In the genomic region with DNA sequence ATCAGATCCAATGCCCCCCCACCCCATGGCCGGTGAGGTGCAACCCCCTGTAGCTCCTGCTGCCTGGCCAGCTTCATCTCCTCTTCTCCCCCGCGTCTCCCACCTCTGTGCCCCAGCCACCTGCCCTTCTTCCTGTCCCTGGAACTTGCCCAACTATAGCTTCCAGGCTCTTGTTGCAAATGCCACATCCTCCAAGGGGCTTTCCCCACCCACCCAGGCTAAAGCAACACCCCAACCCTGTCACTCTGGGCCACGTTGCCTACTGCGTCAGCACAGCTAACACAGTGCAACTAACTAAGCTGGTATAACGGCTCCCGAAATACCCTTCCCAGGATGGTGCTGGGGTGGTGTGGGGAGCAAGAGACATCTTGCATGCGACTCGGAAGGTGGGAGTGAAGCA, we compare ENCODE assay signal across 28 cellular contexts. TPM values are rescaled to one million over a fixed set of nuclear protein-coding genes. Genes with fewer than 3 reads are reported as not detected.
DNase-seq lines count a peak whose midpoint lies in the region; ATAC-seq and TF ChIP-seq lines count a peak whose summit lies in the region.
"Had no signal": no experiment of that assay in that cellular context is flagged by ENCODE, and none has a peak within 500 bp of the region (broad histone marks: within the 10 kb centered on the region; RNA-seq: fewer than 3 reads in every experiment).

No MANE protein-coding gene starts in this region.

- H3K9me3 ChIP-seq in osteoblast (ENCODE audit: low read depth, low read length) (no peaks in the 10 kb centered on the region), Peyer's patch (no peaks in the 10 kb centered on the region)
- H3K9me3 ChIP-seq: A549, BE2C, gastroesophageal sphincter, pancreas, testis had no signal

- no peaks in the 10 kb centered on the region for H3K36me3 ChIP-seq in osteoblast (ENCODE audit: insufficient read depth, low read length)
- no peaks in the 10 kb centered on the region for H3K36me3 ChIP-seq in Peyer's patch
- H3K36me3 ChIP-seq: BE2C, cardiac muscle cell, gastroesophageal sphincter, pancreas had no signal

- H4K20me1 ChIP-seq in osteoblast (ENCODE audit: insufficient read depth, low read length), result no peaks in the 10 kb centered on the region

- H3K79me2 ChIP-seq in osteoblast (ENCODE audit: insufficient read depth, low read length), result no peaks in the 10 kb centered on the region

- no peak overlapping the region for H3K4me2 ChIP-seq in osteoblast (ENCODE audit: insufficient read depth, low read length)
- H3K4me2 ChIP-seq: A549 had no signal

- no peak for TF ChIP-seq POLR2A in Peyer's patch (IDR thresholded peaks at IDR 0.05)

- no peak for TF ChIP-seq CTCF in osteoblast (IDR thresholded peaks at IDR 0.05; ENCODE audit: extremely low read depth, low read depth, low read length)
- TF ChIP-seq CTCF in Peyer's patch (IDR thresholded peaks at IDR 0.05), result no peak

- CTCF ChIA-PET in activated CD4-positive, alpha-beta T cell treated with anti-CD3 and anti-CD28 coated beads for 36 hours (lab: Charles Lee), result interaction anchor here (0.5 to 1.2 kb wide), 5 partner anchors 10 to 83 kb away, joined by 3 to 5 read pairs (median 3); no protein-coding TSS in a partner anchor

- H3K27me3 ChIP-seq in osteoblast (ENCODE audit: insufficient read depth, low read length), result peaks cover 17% of the 10 kb centered on the region
- no peaks in the 10 kb centered on the region for H3K27me3 ChIP-seq in Peyer's patch
- H3K27me3 ChIP-seq: BE2C, pancreas, testis had no signal

- no peaks in the 10 kb centered on the region for H3K9me3 Mint-ChIP-seq in activated CD4-positive, alpha-beta T cell treated with anti-CD3 and anti-CD28 coated beads for 36 hours (ENCODE audit: low read depth)
- H3K9me3 Mint-ChIP-seq in activated CD4-positive, alpha-beta T cell treated with anti-CD3 and anti-CD28 coated beads, Interleukin-2, amount 10 ng/mL, durations not matched to agents 24 days and 14 days, result no peaks in the 10 kb centered on the region
- H3K9me3 Mint-ChIP-seq in stimulated activated naive CD8-positive, alpha-beta T cell treated with anti-CD3 and anti-CD28 coated beads, Interleukin-15, amount 100 ng/mL, for 72 hours, result no peaks in the 10 kb centered on the region
- H3K9me3 Mint-ChIP-seq: IgD-negative memory B cell; naive thymus-derived CD8-positive, alpha-beta T cell had no signal

- POLR2A ChIA-PET in activated CD4-positive, alpha-beta T cell treated with anti-CD3 and anti-CD28 coated beads for 36 hours (lab: Charles Lee), result interaction anchor here (0.6 kb wide), 1 partner anchor 42 kb away, joined by 3 read pairs; a partner anchor contains a TSS

- H3K4me1 Mint-ChIP-seq in activated CD4-positive, alpha-beta T cell treated with anti-CD3 and anti-CD28 coated beads for 36 hours, result peaks cover 6% of the 10 kb centered on the region
- H3K4me1 Mint-ChIP-seq in activated CD4-positive, alpha-beta T cell treated with anti-CD3 and anti-CD28 coated beads, Interleukin-2, amount 10 ng/mL, durations not matched to agents 24 days and 14 days, result peaks cover 5% of the 10 kb centered on the region
- peaks cover 13% of the 10 kb centered on the region for H3K4me1 Mint-ChIP-seq in stimulated activated naive CD8-positive, alpha-beta T cell treated with anti-CD3 and anti-CD28 coated beads, Interleukin-15, amount 100 ng/mL, for 72 hours

- intact Hi-C loops in activated CD4-positive, alpha-beta T cell treated with anti-CD3 and anti-CD28 coated beads for 36 hours (cut with DNase I, micrococcal nuclease), result no loop called here
- intact Hi-C loops in activated CD4-positive, alpha-beta T cell treated with anti-CD3 and anti-CD28 coated beads, Interleukin-2, amount 10 ng/mL, durations not matched to agents 24 days and 14 days (cut with micrococcal nuclease), result no loop called here

- peak; percentile 78 for ATAC-seq in activated CD4-positive, alpha-beta T cell treated with anti-CD3 and anti-CD28 coated beads for 36 hours
- ATAC-seq in stimulated activated naive CD8-positive, alpha-beta T cell treated with anti-CD3 and anti-CD28 coated beads, Interleukin-15, amount 100 ng/mL, for 72 hours, result peak; percentile 98
- ATAC-seq: A549, gastroesophageal sphincter, left ventricle myocardium superior, pancreas, right cardiac atrium, SK-N-SH treated with all-trans-retinoic acid at 6 μM for 48 hours had no signal

- no peak overlapping the region for H3K27ac ChIP-seq in osteoblast (ENCODE audit: low read depth, low read length)
- H3K27ac ChIP-seq in Peyer's patch, result no peak overlapping the region
- H3K27ac ChIP-seq: A549, cardiac muscle cell, gastroesophageal sphincter, pancreas, testis, VCaP had no signal

- H3K4me1 ChIP-seq in osteoblast (ENCODE audit: insufficient read depth, low read length) (no peaks in the 10 kb centered on the region), Peyer's patch (no peaks in the 10 kb centered on the region)
- H3K4me1 ChIP-seq: BE2C, gastroesophageal sphincter, pancreas, testis had no signal

- H3K27ac Mint-ChIP-seq in activated CD4-positive, alpha-beta T cell treated with anti-CD3 and anti-CD28 coated beads for 36 hours, result no peak overlapping the region
- no peak overlapping the region for H3K27ac Mint-ChIP-seq in activated CD4-positive, alpha-beta T cell treated with anti-CD3 and anti-CD28 coated beads, Interleukin-2, amount 10 ng/mL, durations not matched to agents 24 days and 14 days
- H3K27ac Mint-ChIP-seq in stimulated activated naive CD8-positive, alpha-beta T cell treated with anti-CD3 and anti-CD28 coated beads, Interleukin-15, amount 100 ng/mL, for 72 hours, result peak overlapping the region in 1 of 2 donors; percentile 83
- H3K27ac Mint-ChIP-seq: naive thymus-derived CD8-positive, alpha-beta T cell had no signal

- H3K4me3 ChIP-seq in osteoblast (ENCODE audit: insufficient read depth, low read length) (no peak overlapping the region), Peyer's patch (no peak overlapping the region)
- H3K4me3 ChIP-seq: A549, cardiac muscle cell, gastroesophageal sphincter, pancreas, testis had no signal

- no peaks in the 10 kb centered on the region for H3K36me3 Mint-ChIP-seq in activated CD4-positive, alpha-beta T cell treated with anti-CD3 and anti-CD28 coated beads for 36 hours (ENCODE audit: low read depth)
- H3K36me3 Mint-ChIP-seq in activated CD4-positive, alpha-beta T cell treated with anti-CD3 and anti-CD28 coated beads, Interleukin-2, amount 10 ng/mL, durations not matched to agents 24 days and 14 days (ENCODE audit: low read depth), result no peaks in the 10 kb centered on the region
- H3K36me3 Mint-ChIP-seq: IgD-negative memory B cell; naive thymus-derived CD8-positive, alpha-beta T cell had no signal

- H3K4me3 Mint-ChIP-seq in activated CD4-positive, alpha-beta T cell treated with anti-CD3 and anti-CD28 coated beads for 36 hours, result no peak overlapping the region
- no peak overlapping the region for H3K4me3 Mint-ChIP-seq in activated CD4-positive, alpha-beta T cell treated with anti-CD3 and anti-CD28 coated beads, Interleukin-2, amount 10 ng/mL, durations not matched to agents 24 days and 14 days
- peak overlapping the region in 1 of 2 donors; percentile 2 for H3K4me3 Mint-ChIP-seq in stimulated activated naive CD8-positive, alpha-beta T cell treated with anti-CD3 and anti-CD28 coated beads, Interleukin-15, amount 100 ng/mL, for 72 hours

- no peak overlapping the region for H2AFZ ChIP-seq in osteoblast (ENCODE audit: low read length)

- peak; percentile 69 for DNase-seq in activated CD4-positive, alpha-beta T cell treated with anti-CD3 and anti-CD28 coated beads for 36 hours
- no peak for DNase-seq in activated CD4-positive, alpha-beta T cell treated with anti-CD3 and anti-CD28 coated beads, Interleukin-2, amount 10 ng/mL, durations not matched to agents 24 days and 14 days
- peak; percentile 59 for DNase-seq in stimulated activated CD4-positive, alpha-beta T cell treated with anti-CD3 and anti-CD28 coated beads, Interleukin-15, amount 100 ng/mL, for 24 hours
- DNase-seq in stimulated activated CD4-positive, alpha-beta T cell treated with anti-CD3 and anti-CD28 coated beads, Interleukin-2, amount 100 ng/mL, for 48 hours, result no peak
- DNase-seq in osteoblast (ENCODE audit: insufficient read length, low spot score, missing footprints) (peak; percentile 37), Peyer's patch (no peak), NCI-H1092 (lab: John Stamatoyannopoulos, UW) (no peak)
- peak; percentile 35 to 61 for DNase-seq in stimulated activated naive CD8-positive, alpha-beta T cell treated with anti-CD3 and anti-CD28 coated beads, Interleukin-15, amount 100 ng/mL, for 72 hours
- DNase-seq: activated gamma-delta T cell, BE2C, GDM1, left ventricle myocardium superior, midbrain, NCI-H1105, NCI-H1930, NCI-H2227 treated with DMSO at 0.1 percent for 48 hours, NCI-H69, pancreas, right cardiac atrium, testis had no signal

- H3K27me3 Mint-ChIP-seq in activated CD4-positive, alpha-beta T cell treated with anti-CD3 and anti-CD28 coated beads for 36 hours, result peaks cover 26% of the 10 kb centered on the region
- peaks cover 14% of the 10 kb centered on the region for H3K27me3 Mint-ChIP-seq in activated CD4-positive, alpha-beta T cell treated with anti-CD3 and anti-CD28 coated beads, Interleukin-2, amount 10 ng/mL, durations not matched to agents 24 days and 14 days
- H3K27me3 Mint-ChIP-seq in stimulated activated naive CD8-positive, alpha-beta T cell treated with anti-CD3 and anti-CD28 coated beads, Interleukin-15, amount 100 ng/mL, for 72 hours, result peaks cover 33% of the 10 kb centered on the region

RNA-seq across cellular contexts. Expression of a gene that starts 19.8 kb away (rescaled TPM):
- total RNA-seq in activated CD4-positive, alpha-beta T cell treated with anti-CD3 and anti-CD28 coated beads for 36 hours, result under 1 TPM; 0.48 to 0.49 TPM
- 1.3 and 1.8 TPM in 2 replicates for total RNA-seq in activated CD4-positive, alpha-beta T cell treated with anti-CD3 and anti-CD28 coated beads, Interleukin-2, amount 10 ng/mL, durations not matched to agents 24 days and 14 days
- total RNA-seq in osteoblast (0.36 and 1.5 TPM in 2 replicates), Peyer's patch (10 to 100 TPM; 18.2 to 89.7 (median 75.1) TPM)
- total RNA-seq: OCI-LY7 had no signal

RNA-seq across cellular contexts. Expression of a gene that starts 41.7 kb away (rescaled TPM):
- total RNA-seq in activated CD4-positive, alpha-beta T cell treated with anti-CD3 and anti-CD28 coated beads for 36 hours, result 10 to 100 TPM in 1 of 2 experiments, 1 to 10 TPM in 1; 9.0 to 13.1 TPM
- total RNA-seq in activated CD4-positive, alpha-beta T cell treated with anti-CD3 and anti-CD28 coated beads, Interleukin-2, amount 10 ng/mL, durations not matched to agents 24 days and 14 days, result 19.1 and 19.4 TPM in 2 replicates
- total RNA-seq in osteoblast (31.8 and 37.3 TPM in 2 replicates), Peyer's patch (10 to 100 TPM in 3 of 4 donors, 1 to 10 TPM in 1; 5.8 to 42.9 (median 28.7) TPM)

Comparison
In these comparisons a context has a peak if more than half of its experiments do, and no peak if none do; other contexts are left out.
1. DNase-seq: peak in activated CD4-positive, alpha-beta T cell treated with anti-CD3 and anti-CD28 coated beads for 36 hours (single experiment), stimulated activated CD4-positive, alpha-beta T cell treated with anti-CD3 and anti-CD28 coated beads, Interleukin-15, amount 100 ng/mL, for 24 hours (single experiment), osteoblast (single experiment) and stimulated activated naive CD8-positive, alpha-beta T cell treated with anti-CD3 and anti-CD28 coated beads, Interleukin-15, amount 100 ng/mL, for 72 hours (2 of 2); none in activated CD4-positive, alpha-beta T cell treated with anti-CD3 and anti-CD28 coated beads, Interleukin-2, amount 10 ng/mL, durations not matched to agents 24 days and 14 days (single experiment), stimulated activated CD4-positive, alpha-beta T cell treated with anti-CD3 and anti-CD28 coated beads, Interleukin-2, amount 100 ng/mL, for 48 hours (0 of 2), Peyer's patch (0 of 3) and NCI-H1092 (single experiment).